In genomic region chr20:20568604-20569205, GRCh38 we compare ENCODE assay signal across 9 cellular contexts.
DNase-seq lines count a peak whose midpoint lies in the region; FAIRE-seq and TF ChIP-seq lines count a peak whose summit lies in the region.
"Had no signal": no experiment of that assay in that cellular context is flagged by ENCODE, and none has a peak within 500 bp of the region (broad histone marks: within the 10 kb centered on the region; RNA-seq: fewer than 3 reads in every experiment).

No MANE protein-coding gene starts in this region.

- in situ Hi-C loops in KBM-7 (cut with MboI; ENCODE audit: low pct_unique_long_range_greater_than_20kb, low sequenced_read_pairs) = no loop called here

- H3K4me1 ChIP-seq in uterus = no peaks in the 10 kb centered on the region
- H3K4me1 ChIP-seq: BLaER1 had no signal

- no peak for TF ChIP-seq POLR2A in uterus (IDR thresholded peaks at IDR 0.05)

- intact Hi-C loops in uterus (cut with DNase I; ENCODE audit: low total_unique reads) = no loop called here

- peaks cover 1% of the 10 kb centered on the region for H3K36me3 ChIP-seq in bronchial epithelial cell (ENCODE audit: control insufficient read depth, insufficient read depth, low read length)
- H3K36me3 ChIP-seq in uterus = no peaks in the 10 kb centered on the region

- H3K9me3 ChIP-seq in uterus = no peaks in the 10 kb centered on the region
- H3K9me3 ChIP-seq: BLaER1 had no signal

- no peak overlapping the region for H3K4me3 ChIP-seq in bronchial epithelial cell (ENCODE audit: low read depth, low read length)
- H3K4me3 ChIP-seq in uterus = no peak overlapping the region
- H3K4me3 ChIP-seq: BLaER1 had no signal

- peak; percentile 84 for DNase-seq in NCI-H510A treated with DMSO at 0.1 percent for 48 hours (lab: John Stamatoyannopoulos, UW)
- no peak for DNase-seq in NCI-H510A (lab: John Stamatoyannopoulos, UW)
- DNase-seq in KBM-7 = peak; percentile 33
- DNase-seq in OCI-M1 (lab: John Stamatoyannopoulos, UW) = peak; percentile 69
- DNase-seq in bronchial epithelial cell (ENCODE audit: low read depth) = peak; percentile 45
- DNase-seq in lung microvascular endothelial cell (ENCODE audit: low read depth in 2 of 2) = peak; percentile 41 to 56
- DNase-seq in uterus = no peak
- no peak for DNase-seq in OCI-M2 (lab: John Stamatoyannopoulos, UW; ENCODE audit: unreplicated experiment)

- H3K27me3 ChIP-seq in bronchial epithelial cell (ENCODE audit: control insufficient read depth, insufficient read depth, low read length) = no peaks in the 10 kb centered on the region
- H3K27me3 ChIP-seq in uterus = no peaks in the 10 kb centered on the region
- H3K27me3 ChIP-seq: BLaER1 had no signal

- H3K27ac ChIP-seq in uterus = no peak overlapping the region
- H3K27ac ChIP-seq: BLaER1 had no signal

- peak; percentile 58 for TF ChIP-seq CTCF in bronchial epithelial cell (IDR thresholded peaks at IDR 0.05; ENCODE audit: insufficient read depth, low read length, severe bottlenecking)
- peak; percentile 28 to 39 (median 35) for TF ChIP-seq CTCF in uterus (IDR thresholded peaks at IDR 0.05)

- no peak for FAIRE-seq in bronchial epithelial cell (lab: Jason Lieb, UNC)

Comparison
In these comparisons a context has a peak if more than half of its experiments do, and no peak if none do; other contexts are left out.
1. DNase-seq: peak in NCI-H510A treated with DMSO at 0.1 percent for 48 hours (single experiment), KBM-7 (single experiment), OCI-M1 (single experiment), bronchial epithelial cell (single experiment) and lung microvascular endothelial cell (2 of 2); none in NCI-H510A (single experiment), uterus (0 of 2) and OCI-M2 (single experiment).